Comparison of ENCODE assay signal across 28 cellular contexts in genomic region chr13:24648271-24648670, GRCh38. TPM values are rescaled to one million over a fixed set of nuclear protein-coding genes. Genes with fewer than 3 reads are reported as not detected.
"Had no signal": no experiment of that assay in that cellular context is flagged by ENCODE, and none has a peak within 500 bp of the region (broad histone marks: within the 10 kb centered on the region; RNA-seq: fewer than 3 reads in every experiment).

No MANE protein-coding gene starts in this region.

- FAIRE-seq: frontal cortex, keratinocyte had no signal

- H3K36me3 Mint-ChIP-seq: memory B cell; naive B cell; natural killer cell treated with Interleukin-12 subunit alpha and Interleukin-12 subunit beta and Interleukin-15 and Interleukin-18, amount 100 ng/mL, for 72 hours; stimulated activated effector memory CD8-positive, alpha-beta T cell treated with anti-CD3 and anti-CD28 coated beads, Interleukin-12 subunit alpha, Interleukin-12 subunit beta, amount 100 ng/mL, for 72 hours had no signal

- H3K4me1 Mint-ChIP-seq: naive B cell, neural crest cell had no signal

- H3K4me3 ChIP-seq: coronary artery, esophagus squamous epithelium, lower lobe of right lung, mucosa of descending colon, stomach, thyroid gland had no signal

- H3K4me3 Mint-ChIP-seq: memory B cell; naive B cell; natural killer cell treated with Interleukin-12 subunit alpha and Interleukin-12 subunit beta and Interleukin-15 and Interleukin-18, amount 100 ng/mL, for 72 hours; neural crest cell; stimulated activated effector memory CD8-positive, alpha-beta T cell treated with anti-CD3 and anti-CD28 coated beads, Interleukin-12 subunit alpha, Interleukin-12 subunit beta, amount 100 ng/mL, for 72 hours had no signal

- ATAC-seq: left ventricle myocardium superior; lower lobe of right lung; mucosa of descending colon; sciatic nerve; stimulated activated effector memory CD8-positive, alpha-beta T cell treated with anti-CD3 and anti-CD28 coated beads, Interleukin-12 subunit alpha, Interleukin-12 subunit beta, amount 100 ng/mL, for 72 hours had no signal

- H3K27ac Mint-ChIP-seq: memory B cell, progenitor cell of endocrine pancreas had no signal

- H3K4me1 ChIP-seq: lower lobe of right lung, parathyroid adenoma had no signal

- H2AFZ ChIP-seq: parathyroid adenoma had no signal

- H3K9ac ChIP-seq: parathyroid adenoma had no signal

- DNase-seq: dermis blood vessel endothelial cell; effector memory CD4-positive, alpha-beta T cell; erythroblast; esophagus squamous epithelium; hypothalamus; left ventricle myocardium superior; lower lobe of right lung; mucosa of descending colon; naive B cell; stimulated activated CD4-positive, alpha-beta T cell treated with anti-CD3 and anti-CD28 coated beads, Interleukin-2, amount 100 ng/mL, for 24 hours; stimulated activated CD4-positive, alpha-beta T cell treated with anti-CD3 and anti-CD28 coated beads, Interleukin-4, amount 100 ng/mL, for 24 hours; stimulated activated naive CD4-positive, alpha-beta T cell treated with Interleukin-2 at 50 U/mL for 16 hours; stomach; thyroid gland had no signal

- H3K27me3 Mint-ChIP-seq: natural killer cell treated with Interleukin-12 subunit alpha and Interleukin-12 subunit beta and Interleukin-15 and Interleukin-18, amount 100 ng/mL, for 72 hours; progenitor cell of endocrine pancreas had no signal

- H3K9me3 Mint-ChIP-seq: memory B cell; naive B cell; natural killer cell treated with Interleukin-12 subunit alpha and Interleukin-12 subunit beta and Interleukin-15 and Interleukin-18, amount 100 ng/mL, for 72 hours; neural crest cell; stimulated activated effector memory CD8-positive, alpha-beta T cell treated with anti-CD3 and anti-CD28 coated beads, Interleukin-12 subunit alpha, Interleukin-12 subunit beta, amount 100 ng/mL, for 72 hours had no signal

- H3K9me3 ChIP-seq: esophagus squamous epithelium, lower lobe of right lung, mucosa of descending colon, stomach, thyroid gland had no signal

- H3K27ac ChIP-seq: coronary artery, esophagus squamous epithelium, lower lobe of right lung, parathyroid adenoma, stomach, thyroid gland had no signal

- H3K79me2 ChIP-seq: parathyroid adenoma had no signal

- H3K27me3 ChIP-seq: esophagus squamous epithelium, stomach, thyroid gland had no signal

- H3K36me3 ChIP-seq: esophagus squamous epithelium, lower lobe of right lung, stomach, thyroid gland had no signal

RNA-seq across cellular contexts. Expression of gene ATP12A, which starts 31.9 kb away (rescaled TPM):
- total RNA-seq: dermis blood vessel endothelial cell, left ventricle myocardium superior, mucosa of descending colon, osteoblast, sciatic nerve, skeletal muscle tissue, stomach, subcutaneous adipose tissue had no signal
- polyA plus RNA-seq: urinary bladder had no signal
